In genomic region chr1:64963466-64963865, GRCh38 we compare ENCODE assay signal across 1 cellular context.
TF ChIP-seq lines count a peak whose summit lies in the region.

No MANE protein-coding gene starts in this region.

TF ChIP-seq in endothelial cell of umbilical vein, 7 proteins besides CTCF, POLR2A, EP300 and RAD21:
- TF ChIP-seq EZH2 (IDR thresholded peaks at IDR 0.05; ENCODE audit: borderline replicate concordance, low read depth, low read length, severe bottlenecking) (no peak), JUN (IDR thresholded peaks at IDR 0.05; ENCODE audit: borderline replicate concordance, insufficient read depth, insufficient read length, low read depth) (no peak), GATA2 (IDR thresholded peaks at IDR 0.05; ENCODE audit: insufficient read depth, insufficient read length, low read depth, low read length) (no peak), MYC (IDR thresholded peaks at IDR 0.05; ENCODE audit: low read depth, low read length) (no peak), MAX (IDR thresholded peaks at IDR 0.05; ENCODE audit: insufficient read depth, insufficient read length) (no peak), POLR2AphosphoS5 (IDR thresholded peaks at IDR 0.05; ENCODE audit: insufficient read depth, low read depth, low read length) (no peak), FOS (IDR thresholded peaks at IDR 0.05; ENCODE audit: borderline replicate concordance, insufficient read depth, low read length) (no peak)
